39 cellular contexts compared by ENCODE assay signal in the genomic region with DNA sequence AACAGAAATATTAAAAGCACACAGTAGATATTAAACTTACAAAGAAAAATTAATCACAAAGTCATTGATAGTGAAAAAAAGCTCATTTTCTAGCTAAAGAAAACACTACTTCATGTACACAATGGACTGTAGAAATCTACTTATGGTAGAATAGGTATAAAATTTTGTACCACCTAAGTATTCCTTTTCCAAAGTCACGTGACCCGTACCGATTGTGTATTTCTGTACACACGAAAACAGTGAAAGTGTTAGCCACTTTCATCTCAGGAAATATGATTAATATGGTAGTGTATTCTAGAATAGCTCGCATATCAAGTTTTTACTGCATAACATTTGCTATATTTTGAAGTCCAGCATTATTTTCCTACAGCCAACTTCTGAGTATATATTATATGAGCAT.
"Had no signal": no experiment of that assay in that cellular context is flagged by ENCODE, and none has a peak within 500 bp of the region (broad histone marks: within the 10 kb centered on the region; RNA-seq: fewer than 3 reads in every experiment).

No MANE protein-coding gene starts in this region.

- H3K4me3 ChIP-seq: ascending aorta, cardiac muscle cell had no signal

- DNase-seq: activated B cell treated with CpG ODN at 0.5 μM for 24 hours; activated CD4-positive, alpha-beta memory T cell treated with anti-CD3 and anti-CD28 coated beads, Interleukin-2, amount 10 ng/mL, durations not matched to agents 7 days and 5 days; activated CD4-positive, alpha-beta T cell treated with anti-CD3 and anti-CD28 coated beads for 1 hour; activated CD4-positive, alpha-beta T cell treated with anti-CD3 and anti-CD28 coated beads for 36 hours; activated CD4-positive, alpha-beta T cell treated with anti-CD3 and anti-CD28 coated beads for 48 hours; activated CD4-positive, alpha-beta T cell treated with anti-CD3 and anti-CD28 coated beads, Interleukin-2, amount 10 ng/mL, durations not matched to agents 7 days and 5 days; activated CD4-positive, alpha-beta T cell treated with anti-CD3 and anti-CD28 coated beads, Interleukin-2, amount 50 U/mL, for 48 hours; activated CD8-positive, alpha-beta memory T cell treated with anti-CD3 and anti-CD28 coated beads for 24 hours; activated CD8-positive, alpha-beta memory T cell treated with anti-CD3 and anti-CD28 coated beads, Interleukin-2, amount 10 ng/mL, durations not matched to agents 7 days and 5 days; activated CD8-positive, alpha-beta memory T cell treated with anti-CD3 and anti-CD28 coated beads, Interleukin-2, amount 50 U/mL, for 48 hours; activated CD8-positive, alpha-beta T cell treated with anti-CD3 and anti-CD28 coated beads, Interleukin-2, amount 10 ng/mL, durations not matched to agents 7 days and 5 days; activated effector memory CD4-positive, alpha-beta T cell treated with Interleukin-2 at 50 U/mL for 16 hours; activated gamma-delta T cell; activated naive CD4-positive, alpha-beta T cell treated with anti-CD3 and anti-CD28 coated beads, Interleukin-2, amount 10 ng/mL, durations not matched to agents 7 days and 5 days; activated naive CD4-positive, alpha-beta T cell treated with Interleukin-2 at 50 U/mL for 16 hours; activated naive CD8-positive, alpha-beta T cell treated with anti-CD3 and anti-CD28 coated beads, Interleukin-2, amount 10 ng/mL, durations not matched to agents 7 days and 5 days; activated naive CD8-positive, alpha-beta T cell treated with anti-CD3 and anti-CD28 coated beads, Interleukin-2, amount 50 U/mL, for 24 hours; activated T-cell treated with anti-CD3 and anti-CD28 coated beads, Interleukin-2, amount 50 U/mL, for 24 hours; activated T-cell treated with anti-CD3 and anti-CD28 coated beads, Interleukin-2, amount 50 U/mL, for 48 hours; amygdala; anterior cingulate cortex; caudate nucleus; cerebellar nuclear complex; T-helper 1 cell; T-helper 2 cell; T-helper 9 cell had no signal

- H3K4me1 Mint-ChIP-seq: activated B cell treated with CpG ODN at 0.5 μM for 24 hours; activated CD4-positive, alpha-beta memory T cell treated with anti-CD3 and anti-CD28 coated beads, Interleukin-2, amount 10 ng/mL, durations not matched to agents 7 days and 5 days; activated CD4-positive, alpha-beta T cell treated with anti-CD3 and anti-CD28 coated beads for 36 hours; activated CD4-positive, alpha-beta T cell treated with anti-CD3 and anti-CD28 coated beads, Interleukin-2, amount 10 ng/mL, durations not matched to agents 7 days and 5 days; activated CD8-positive, alpha-beta memory T cell treated with anti-CD3 and anti-CD28 coated beads, Interleukin-2, amount 10 ng/mL, durations not matched to agents 7 days and 5 days; activated naive CD4-positive, alpha-beta T cell treated with anti-CD3 and anti-CD28 coated beads, Interleukin-2, amount 10 ng/mL, durations not matched to agents 7 days and 5 days; activated naive CD4-positive, alpha-beta T cell treated with anti-CD3 and anti-CD28 coated beads, Interleukin-2, amount 50 U/mL, for 24 hours; activated naive CD8-positive, alpha-beta T cell treated with anti-CD3 and anti-CD28 coated beads, Interleukin-2, amount 10 ng/mL, durations not matched to agents 7 days and 5 days; activated naive CD8-positive, alpha-beta T cell treated with anti-CD3 and anti-CD28 coated beads, Interleukin-2, amount 50 U/mL, for 24 hours; central memory CD8-positive, alpha-beta T cell had no signal

- FAIRE-seq: bronchial epithelial cell, TTC549 had no signal

- H3K36me3 Mint-ChIP-seq: activated CD8-positive, alpha-beta memory T cell treated with anti-CD3 and anti-CD28 coated beads, Interleukin-2, amount 10 ng/mL, durations not matched to agents 7 days and 5 days; activated naive CD4-positive, alpha-beta T cell treated with anti-CD3 and anti-CD28 coated beads, Interleukin-2, amount 10 ng/mL, durations not matched to agents 7 days and 5 days; activated naive CD4-positive, alpha-beta T cell treated with anti-CD3 and anti-CD28 coated beads, Interleukin-2, amount 50 U/mL, for 24 hours; activated naive CD8-positive, alpha-beta T cell; activated naive CD8-positive, alpha-beta T cell treated with anti-CD3 and anti-CD28 coated beads, Interleukin-2, amount 10 ng/mL, durations not matched to agents 7 days and 5 days had no signal

- H3K36me3 ChIP-seq: ascending aorta, cardiac muscle cell had no signal

- H3K27me3 Mint-ChIP-seq: activated B cell treated with CpG ODN at 0.5 μM for 24 hours; activated CD4-positive, alpha-beta memory T cell treated with anti-CD3 and anti-CD28 coated beads, Interleukin-2, amount 10 ng/mL, durations not matched to agents 7 days and 5 days; activated CD4-positive, alpha-beta T cell treated with anti-CD3 and anti-CD28 coated beads for 36 hours; activated CD4-positive, alpha-beta T cell treated with anti-CD3 and anti-CD28 coated beads, Interleukin-2, amount 10 ng/mL, durations not matched to agents 7 days and 5 days; activated CD8-positive, alpha-beta memory T cell treated with anti-CD3 and anti-CD28 coated beads, Interleukin-2, amount 10 ng/mL, durations not matched to agents 7 days and 5 days; activated naive CD4-positive, alpha-beta T cell treated with anti-CD3 and anti-CD28 coated beads, Interleukin-2, amount 10 ng/mL, durations not matched to agents 7 days and 5 days; activated naive CD4-positive, alpha-beta T cell treated with anti-CD3 and anti-CD28 coated beads, Interleukin-2, amount 50 U/mL, for 24 hours; activated naive CD8-positive, alpha-beta T cell; activated naive CD8-positive, alpha-beta T cell treated with anti-CD3 and anti-CD28 coated beads, Interleukin-2, amount 10 ng/mL, durations not matched to agents 7 days and 5 days; activated naive CD8-positive, alpha-beta T cell treated with anti-CD3 and anti-CD28 coated beads, Interleukin-2, amount 50 U/mL, for 24 hours; activated T-cell treated with anti-CD3 and anti-CD28 coated beads, Interleukin-2, amount 50 U/mL, for 24 hours; brain; central memory CD8-positive, alpha-beta T cell had no signal

- ATAC-seq: activated CD4-positive, alpha-beta T cell treated with anti-CD3 and anti-CD28 coated beads for 36 hours; activated CD4-positive, CD25-positive, alpha-beta regulatory T cell treated with anti-CD3 and anti-CD28 coated beads, Interleukin-2, amount 50 U/mL, for 24 hours; activated CD8-positive, alpha-beta memory T cell treated with anti-CD3 and anti-CD28 coated beads, Interleukin-2, amount 10 ng/mL, durations not matched to agents 7 days and 5 days; activated CD8-positive, alpha-beta T cell treated with anti-CD3 and anti-CD28 coated beads, Interleukin-2, amount 10 ng/mL, durations not matched to agents 7 days and 5 days; activated naive CD8-positive, alpha-beta T cell treated with anti-CD3 and anti-CD28 coated beads, Interleukin-2, amount 50 U/mL, for 24 hours had no signal

- H3K4me1 ChIP-seq: ascending aorta had no signal

- H3K27ac Mint-ChIP-seq: activated B cell treated with CpG ODN at 0.5 μM for 24 hours; activated CD4-positive, alpha-beta memory T cell treated with anti-CD3 and anti-CD28 coated beads, Interleukin-2, amount 10 ng/mL, durations not matched to agents 7 days and 5 days; activated CD4-positive, alpha-beta T cell treated with anti-CD3 and anti-CD28 coated beads for 36 hours; activated CD4-positive, alpha-beta T cell treated with anti-CD3 and anti-CD28 coated beads, Interleukin-2, amount 10 ng/mL, durations not matched to agents 7 days and 5 days; activated CD8-positive, alpha-beta memory T cell treated with anti-CD3 and anti-CD28 coated beads, Interleukin-2, amount 10 ng/mL, durations not matched to agents 7 days and 5 days; activated CD8-positive, alpha-beta T cell treated with anti-CD3 and anti-CD28 coated beads, Interleukin-2, amount 10 ng/mL, durations not matched to agents 7 days and 5 days; activated naive CD4-positive, alpha-beta T cell treated with anti-CD3 and anti-CD28 coated beads, Interleukin-2, amount 10 ng/mL, durations not matched to agents 7 days and 5 days; activated naive CD4-positive, alpha-beta T cell treated with anti-CD3 and anti-CD28 coated beads, Interleukin-2, amount 50 U/mL, for 24 hours; activated naive CD8-positive, alpha-beta T cell; activated naive CD8-positive, alpha-beta T cell treated with anti-CD3 and anti-CD28 coated beads, Interleukin-2, amount 10 ng/mL, durations not matched to agents 7 days and 5 days; activated naive CD8-positive, alpha-beta T cell treated with anti-CD3 and anti-CD28 coated beads, Interleukin-2, amount 50 U/mL, for 24 hours; activated T-cell treated with anti-CD3 and anti-CD28 coated beads, Interleukin-2, amount 50 U/mL, for 24 hours; activated T-helper 2 cell treated with anti-CD3 and anti-CD28 coated beads, Interferon-gamma antibody, Interleukin-2, Interleukin-4, amounts not matched to agents 10 μg/mL and 5 μg/mL and 100 μg/mL, durations not matched to agents 14 hours and 24 hours and 36 hours; brain; T-helper 1 cell treated with Interleukin-12 subunit alpha and Interleukin-12 subunit beta and Interleukin-4 antibody, amounts not matched to agents 30 μg/mL and 1 μg/mL, for 36 hours; T-helper 2 cell treated with Interferon-gamma antibody and Interleukin-4, amounts not matched to agents 5 μg/mL and 100 μg/mL, for 36 hours had no signal

- H3K27me3 ChIP-seq: ascending aorta, cardiac muscle cell had no signal

- H3K9me3 Mint-ChIP-seq: activated CD4-positive, alpha-beta T cell treated with anti-CD3 and anti-CD28 coated beads, Interleukin-2, amount 10 ng/mL, durations not matched to agents 7 days and 5 days; activated naive CD4-positive, alpha-beta T cell treated with anti-CD3 and anti-CD28 coated beads, Interleukin-2, amount 10 ng/mL, durations not matched to agents 7 days and 5 days; activated naive CD8-positive, alpha-beta T cell treated with anti-CD3 and anti-CD28 coated beads, Interleukin-2, amount 10 ng/mL, durations not matched to agents 7 days and 5 days; activated naive CD8-positive, alpha-beta T cell treated with anti-CD3 and anti-CD28 coated beads, Interleukin-2, amount 50 U/mL, for 24 hours; activated T-helper 2 cell treated with anti-CD3 and anti-CD28 coated beads, Interferon-gamma antibody, Interleukin-2, Interleukin-4, amounts not matched to agents 10 μg/mL and 5 μg/mL and 100 μg/mL, durations not matched to agents 14 hours and 24 hours and 36 hours; brain; T-helper 1 cell treated with Interleukin-12 subunit alpha and Interleukin-12 subunit beta and Interleukin-4 antibody, amounts not matched to agents 30 μg/mL and 1 μg/mL, for 36 hours; T-helper 2 cell treated with Interferon-gamma antibody and Interleukin-4, amounts not matched to agents 5 μg/mL and 100 μg/mL, for 36 hours had no signal

- H3K9me3 ChIP-seq: ascending aorta had no signal

- H3K27ac ChIP-seq: ascending aorta, cardiac muscle cell, VCaP had no signal

- H3K4me3 Mint-ChIP-seq: activated B cell treated with CpG ODN at 0.5 μM for 24 hours; activated CD4-positive, alpha-beta memory T cell treated with anti-CD3 and anti-CD28 coated beads, Interleukin-2, amount 10 ng/mL, durations not matched to agents 7 days and 5 days; activated CD4-positive, alpha-beta T cell treated with anti-CD3 and anti-CD28 coated beads for 36 hours; activated CD4-positive, alpha-beta T cell treated with anti-CD3 and anti-CD28 coated beads, Interleukin-2, amount 10 ng/mL, durations not matched to agents 7 days and 5 days; activated CD8-positive, alpha-beta memory T cell treated with anti-CD3 and anti-CD28 coated beads, Interleukin-2, amount 10 ng/mL, durations not matched to agents 7 days and 5 days; activated CD8-positive, alpha-beta T cell treated with anti-CD3 and anti-CD28 coated beads, Interleukin-2, amount 10 ng/mL, durations not matched to agents 7 days and 5 days; activated naive CD4-positive, alpha-beta T cell treated with anti-CD3 and anti-CD28 coated beads, Interleukin-2, amount 10 ng/mL, durations not matched to agents 7 days and 5 days; activated naive CD4-positive, alpha-beta T cell treated with anti-CD3 and anti-CD28 coated beads, Interleukin-2, amount 50 U/mL, for 24 hours; activated naive CD8-positive, alpha-beta T cell; activated naive CD8-positive, alpha-beta T cell treated with anti-CD3 and anti-CD28 coated beads, Interleukin-2, amount 10 ng/mL, durations not matched to agents 7 days and 5 days; activated naive CD8-positive, alpha-beta T cell treated with anti-CD3 and anti-CD28 coated beads, Interleukin-2, amount 50 U/mL, for 24 hours; activated T-cell treated with anti-CD3 and anti-CD28 coated beads, Interleukin-2, amount 50 U/mL, for 24 hours; brain; central memory CD8-positive, alpha-beta T cell; T-helper 1 cell treated with Interleukin-12 subunit alpha and Interleukin-12 subunit beta and Interleukin-4 antibody, amounts not matched to agents 30 μg/mL and 1 μg/mL, for 36 hours; T-helper 2 cell treated with Interferon-gamma antibody and Interleukin-4, amounts not matched to agents 5 μg/mL and 100 μg/mL, for 36 hours had no signal
